ENCODE assay signal across 1 cellular context in genomic region chrX:24377195-24377594, GRCh38.
TF ChIP-seq lines count a peak whose summit lies in the region.

No MANE protein-coding gene starts in this region.

TF ChIP-seq in WTC11, 78 proteins besides CTCF, POLR2A, EP300 and RAD21 (continued from another document):
- TF ChIP-seq, protein P1, sequence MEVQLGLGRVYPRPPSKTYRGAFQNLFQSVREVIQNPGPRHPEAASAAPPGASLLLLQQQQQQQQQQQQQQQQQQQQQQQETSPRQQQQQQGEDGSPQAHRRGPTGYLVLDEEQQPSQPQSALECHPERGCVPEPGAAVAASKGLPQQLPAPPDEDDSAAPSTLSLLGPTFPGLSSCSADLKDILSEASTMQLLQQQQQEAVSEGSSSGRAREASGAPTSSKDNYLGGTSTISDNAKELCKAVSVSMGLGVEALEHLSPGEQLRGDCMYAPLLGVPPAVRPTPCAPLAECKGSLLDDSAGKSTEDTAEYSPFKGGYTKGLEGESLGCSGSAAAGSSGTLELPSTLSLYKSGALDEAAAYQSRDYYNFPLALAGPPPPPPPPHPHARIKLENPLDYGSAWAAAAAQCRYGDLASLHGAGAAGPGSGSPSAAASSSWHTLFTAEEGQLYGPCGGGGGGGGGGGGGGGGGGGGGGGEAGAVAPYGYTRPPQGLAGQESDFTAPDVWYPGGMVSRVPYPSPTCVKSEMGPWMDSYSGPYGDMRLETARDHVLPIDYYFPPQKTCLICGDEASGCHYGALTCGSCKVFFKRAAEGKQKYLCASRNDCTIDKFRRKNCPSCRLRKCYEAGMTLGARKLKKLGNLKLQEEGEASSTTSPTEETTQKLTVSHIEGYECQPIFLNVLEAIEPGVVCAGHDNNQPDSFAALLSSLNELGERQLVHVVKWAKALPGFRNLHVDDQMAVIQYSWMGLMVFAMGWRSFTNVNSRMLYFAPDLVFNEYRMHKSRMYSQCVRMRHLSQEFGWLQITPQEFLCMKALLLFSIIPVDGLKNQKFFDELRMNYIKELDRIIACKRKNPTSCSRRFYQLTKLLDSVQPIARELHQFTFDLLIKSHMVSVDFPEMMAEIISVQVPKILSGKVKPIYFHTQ (CRISPR knock-in tag; IDR thresholded peaks at IDR 0.05): no peak
- TF ChIP-seq, protein P2, sequence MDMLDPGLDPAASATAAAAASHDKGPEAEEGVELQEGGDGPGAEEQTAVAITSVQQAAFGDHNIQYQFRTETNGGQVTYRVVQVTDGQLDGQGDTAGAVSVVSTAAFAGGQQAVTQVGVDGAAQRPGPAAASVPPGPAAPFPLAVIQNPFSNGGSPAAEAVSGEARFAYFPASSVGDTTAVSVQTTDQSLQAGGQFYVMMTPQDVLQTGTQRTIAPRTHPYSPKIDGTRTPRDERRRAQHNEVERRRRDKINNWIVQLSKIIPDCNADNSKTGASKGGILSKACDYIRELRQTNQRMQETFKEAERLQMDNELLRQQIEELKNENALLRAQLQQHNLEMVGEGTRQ (CRISPR knock-in tag; IDR thresholded peaks at IDR 0.05): no peak
- TF ChIP-seq ZNF281 (CRISPR knock-in tag; IDR thresholded peaks at IDR 0.05) (no peak), ATF3 (CRISPR knock-in tag; conservative IDR thresholded peaks at IDR 0.05) (no peak), ZNF671 (CRISPR knock-in tag; IDR thresholded peaks at IDR 0.05) (no peak), ZBTB43 (CRISPR knock-in tag; IDR thresholded peaks at IDR 0.05) (no peak), ATF6 (CRISPR knock-in tag; IDR thresholded peaks at IDR 0.05) (no peak), USF1 (CRISPR knock-in tag; IDR thresholded peaks at IDR 0.05) (no peak), PREB (CRISPR knock-in tag; IDR thresholded peaks at IDR 0.05; ENCODE audit: borderline replicate concordance) (no peak)
- TF ChIP-seq, protein P3, sequence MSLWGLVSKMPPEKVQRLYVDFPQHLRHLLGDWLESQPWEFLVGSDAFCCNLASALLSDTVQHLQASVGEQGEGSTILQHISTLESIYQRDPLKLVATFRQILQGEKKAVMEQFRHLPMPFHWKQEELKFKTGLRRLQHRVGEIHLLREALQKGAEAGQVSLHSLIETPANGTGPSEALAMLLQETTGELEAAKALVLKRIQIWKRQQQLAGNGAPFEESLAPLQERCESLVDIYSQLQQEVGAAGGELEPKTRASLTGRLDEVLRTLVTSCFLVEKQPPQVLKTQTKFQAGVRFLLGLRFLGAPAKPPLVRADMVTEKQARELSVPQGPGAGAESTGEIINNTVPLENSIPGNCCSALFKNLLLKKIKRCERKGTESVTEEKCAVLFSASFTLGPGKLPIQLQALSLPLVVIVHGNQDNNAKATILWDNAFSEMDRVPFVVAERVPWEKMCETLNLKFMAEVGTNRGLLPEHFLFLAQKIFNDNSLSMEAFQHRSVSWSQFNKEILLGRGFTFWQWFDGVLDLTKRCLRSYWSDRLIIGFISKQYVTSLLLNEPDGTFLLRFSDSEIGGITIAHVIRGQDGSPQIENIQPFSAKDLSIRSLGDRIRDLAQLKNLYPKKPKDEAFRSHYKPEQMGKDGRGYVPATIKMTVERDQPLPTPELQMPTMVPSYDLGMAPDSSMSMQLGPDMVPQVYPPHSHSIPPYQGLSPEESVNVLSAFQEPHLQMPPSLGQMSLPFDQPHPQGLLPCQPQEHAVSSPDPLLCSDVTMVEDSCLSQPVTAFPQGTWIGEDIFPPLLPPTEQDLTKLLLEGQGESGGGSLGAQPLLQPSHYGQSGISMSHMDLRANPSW (CRISPR knock-in tag; conservative IDR thresholded peaks at IDR 0.05; ENCODE audit: low read depth): no peak
- TF ChIP-seq, protein P4, sequence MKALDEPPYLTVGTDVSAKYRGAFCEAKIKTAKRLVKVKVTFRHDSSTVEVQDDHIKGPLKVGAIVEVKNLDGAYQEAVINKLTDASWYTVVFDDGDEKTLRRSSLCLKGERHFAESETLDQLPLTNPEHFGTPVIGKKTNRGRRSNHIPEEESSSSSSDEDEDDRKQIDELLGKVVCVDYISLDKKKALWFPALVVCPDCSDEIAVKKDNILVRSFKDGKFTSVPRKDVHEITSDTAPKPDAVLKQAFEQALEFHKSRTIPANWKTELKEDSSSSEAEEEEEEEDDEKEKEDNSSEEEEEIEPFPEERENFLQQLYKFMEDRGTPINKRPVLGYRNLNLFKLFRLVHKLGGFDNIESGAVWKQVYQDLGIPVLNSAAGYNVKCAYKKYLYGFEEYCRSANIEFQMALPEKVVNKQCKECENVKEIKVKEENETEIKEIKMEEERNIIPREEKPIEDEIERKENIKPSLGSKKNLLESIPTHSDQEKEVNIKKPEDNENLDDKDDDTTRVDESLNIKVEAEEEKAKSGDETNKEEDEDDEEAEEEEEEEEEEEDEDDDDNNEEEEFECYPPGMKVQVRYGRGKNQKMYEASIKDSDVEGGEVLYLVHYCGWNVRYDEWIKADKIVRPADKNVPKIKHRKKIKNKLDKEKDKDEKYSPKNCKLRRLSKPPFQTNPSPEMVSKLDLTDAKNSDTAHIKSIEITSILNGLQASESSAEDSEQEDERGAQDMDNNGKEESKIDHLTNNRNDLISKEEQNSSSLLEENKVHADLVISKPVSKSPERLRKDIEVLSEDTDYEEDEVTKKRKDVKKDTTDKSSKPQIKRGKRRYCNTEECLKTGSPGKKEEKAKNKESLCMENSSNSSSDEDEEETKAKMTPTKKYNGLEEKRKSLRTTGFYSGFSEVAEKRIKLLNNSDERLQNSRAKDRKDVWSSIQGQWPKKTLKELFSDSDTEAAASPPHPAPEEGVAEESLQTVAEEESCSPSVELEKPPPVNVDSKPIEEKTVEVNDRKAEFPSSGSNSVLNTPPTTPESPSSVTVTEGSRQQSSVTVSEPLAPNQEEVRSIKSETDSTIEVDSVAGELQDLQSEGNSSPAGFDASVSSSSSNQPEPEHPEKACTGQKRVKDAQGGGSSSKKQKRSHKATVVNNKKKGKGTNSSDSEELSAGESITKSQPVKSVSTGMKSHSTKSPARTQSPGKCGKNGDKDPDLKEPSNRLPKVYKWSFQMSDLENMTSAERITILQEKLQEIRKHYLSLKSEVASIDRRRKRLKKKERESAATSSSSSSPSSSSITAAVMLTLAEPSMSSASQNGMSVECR (CRISPR knock-in tag; IDR thresholded peaks at IDR 0.05; ENCODE audit: borderline replicate concordance): no peak
- TF ChIP-seq, protein P5, sequence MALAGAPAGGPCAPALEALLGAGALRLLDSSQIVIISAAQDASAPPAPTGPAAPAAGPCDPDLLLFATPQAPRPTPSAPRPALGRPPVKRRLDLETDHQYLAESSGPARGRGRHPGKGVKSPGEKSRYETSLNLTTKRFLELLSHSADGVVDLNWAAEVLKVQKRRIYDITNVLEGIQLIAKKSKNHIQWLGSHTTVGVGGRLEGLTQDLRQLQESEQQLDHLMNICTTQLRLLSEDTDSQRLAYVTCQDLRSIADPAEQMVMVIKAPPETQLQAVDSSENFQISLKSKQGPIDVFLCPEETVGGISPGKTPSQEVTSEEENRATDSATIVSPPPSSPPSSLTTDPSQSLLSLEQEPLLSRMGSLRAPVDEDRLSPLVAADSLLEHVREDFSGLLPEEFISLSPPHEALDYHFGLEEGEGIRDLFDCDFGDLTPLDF (CRISPR knock-in tag; IDR thresholded peaks at IDR 0.05): no peak
- TF ChIP-seq, protein P6, sequence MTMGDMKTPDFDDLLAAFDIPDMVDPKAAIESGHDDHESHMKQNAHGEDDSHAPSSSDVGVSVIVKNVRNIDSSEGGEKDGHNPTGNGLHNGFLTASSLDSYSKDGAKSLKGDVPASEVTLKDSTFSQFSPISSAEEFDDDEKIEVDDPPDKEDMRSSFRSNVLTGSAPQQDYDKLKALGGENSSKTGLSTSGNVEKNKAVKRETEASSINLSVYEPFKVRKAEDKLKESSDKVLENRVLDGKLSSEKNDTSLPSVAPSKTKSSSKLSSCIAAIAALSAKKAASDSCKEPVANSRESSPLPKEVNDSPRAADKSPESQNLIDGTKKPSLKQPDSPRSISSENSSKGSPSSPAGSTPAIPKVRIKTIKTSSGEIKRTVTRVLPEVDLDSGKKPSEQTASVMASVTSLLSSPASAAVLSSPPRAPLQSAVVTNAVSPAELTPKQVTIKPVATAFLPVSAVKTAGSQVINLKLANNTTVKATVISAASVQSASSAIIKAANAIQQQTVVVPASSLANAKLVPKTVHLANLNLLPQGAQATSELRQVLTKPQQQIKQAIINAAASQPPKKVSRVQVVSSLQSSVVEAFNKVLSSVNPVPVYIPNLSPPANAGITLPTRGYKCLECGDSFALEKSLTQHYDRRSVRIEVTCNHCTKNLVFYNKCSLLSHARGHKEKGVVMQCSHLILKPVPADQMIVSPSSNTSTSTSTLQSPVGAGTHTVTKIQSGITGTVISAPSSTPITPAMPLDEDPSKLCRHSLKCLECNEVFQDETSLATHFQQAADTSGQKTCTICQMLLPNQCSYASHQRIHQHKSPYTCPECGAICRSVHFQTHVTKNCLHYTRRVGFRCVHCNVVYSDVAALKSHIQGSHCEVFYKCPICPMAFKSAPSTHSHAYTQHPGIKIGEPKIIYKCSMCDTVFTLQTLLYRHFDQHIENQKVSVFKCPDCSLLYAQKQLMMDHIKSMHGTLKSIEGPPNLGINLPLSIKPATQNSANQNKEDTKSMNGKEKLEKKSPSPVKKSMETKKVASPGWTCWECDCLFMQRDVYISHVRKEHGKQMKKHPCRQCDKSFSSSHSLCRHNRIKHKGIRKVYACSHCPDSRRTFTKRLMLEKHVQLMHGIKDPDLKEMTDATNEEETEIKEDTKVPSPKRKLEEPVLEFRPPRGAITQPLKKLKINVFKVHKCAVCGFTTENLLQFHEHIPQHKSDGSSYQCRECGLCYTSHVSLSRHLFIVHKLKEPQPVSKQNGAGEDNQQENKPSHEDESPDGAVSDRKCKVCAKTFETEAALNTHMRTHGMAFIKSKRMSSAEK (CRISPR knock-in tag; IDR thresholded peaks at IDR 0.05; ENCODE audit: borderline replicate concordance): no peak
